8 cellular contexts compared by ENCODE assay signal in the genomic region with DNA sequence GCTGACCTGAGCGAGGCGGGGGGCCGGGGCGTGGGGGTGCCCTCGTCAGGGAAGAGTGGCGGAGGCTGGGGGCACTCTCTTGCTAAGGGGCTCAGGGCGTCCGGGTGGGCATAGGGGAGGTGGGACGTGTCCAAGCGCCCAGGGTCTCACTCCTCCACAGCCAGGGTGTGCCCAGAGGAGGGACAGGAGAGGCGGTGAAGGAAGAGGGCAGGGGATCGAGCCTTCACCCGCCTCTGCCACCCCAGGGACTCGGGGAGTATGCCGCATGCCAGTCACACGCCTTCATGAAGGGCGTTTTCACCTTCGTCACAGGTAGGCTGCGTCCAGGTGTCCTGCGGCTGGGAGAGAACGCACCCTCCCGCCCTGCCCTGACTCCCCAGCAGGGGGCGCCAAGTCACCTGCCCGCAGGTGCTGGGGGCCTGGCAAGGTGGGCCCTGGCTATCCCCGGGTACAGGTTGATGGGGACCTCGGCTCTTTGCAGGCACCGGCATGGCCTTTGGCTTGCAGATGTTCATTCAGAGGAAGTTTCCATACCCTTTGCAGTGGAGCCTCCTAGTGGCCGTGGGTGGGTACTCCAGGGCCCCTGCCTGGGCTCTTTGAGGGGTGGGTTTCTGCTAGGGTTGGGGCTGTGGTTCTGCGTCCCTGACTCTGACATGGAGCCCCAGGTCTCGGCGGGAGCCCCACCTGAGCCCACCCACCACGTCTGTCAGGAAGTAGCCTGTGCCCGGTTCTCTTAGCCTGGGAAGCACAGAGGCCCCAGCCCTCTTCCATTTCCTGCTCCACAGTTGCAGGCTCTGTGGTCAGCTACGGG. TPM values are rescaled to one million over a fixed set of nuclear protein-coding genes. Genes with fewer than 3 reads are reported as not detected.
A peak's percentile ranks its signal among the peaks of the same experiment; 100 is the strongest.
DNase-seq lines count a peak whose midpoint lies in the region; ATAC-seq and TF ChIP-seq lines count a peak whose summit lies in the region.

No MANE protein-coding gene starts in this region.

- H3K9me3 ChIP-seq in testis = no peaks in the 10 kb centered on the region

- H3K36me3 ChIP-seq in testis (ENCODE audit: low read depth, missing control alignments) = no peaks in the 10 kb centered on the region

- TF ChIP-seq POLR2A in erythroblast (IDR thresholded peaks at IDR 0.05; ENCODE audit: low read length) = no peak
- TF ChIP-seq POLR2A in testis (IDR thresholded peaks at IDR 0.05) = no peak

- H3K4me1 ChIP-seq in testis = peaks cover 63% of the 10 kb centered on the region

- peaks cover 31% of the 10 kb centered on the region for H3K4me1 Mint-ChIP-seq in neural crest cell

- no peaks in the 10 kb centered on the region for H3K9me3 Mint-ChIP-seq in neural crest cell

- no peaks in the 10 kb centered on the region for H3K36me3 Mint-ChIP-seq in neural crest cell (ENCODE audit: low read depth)

- peak overlapping the region; percentile 71 to 79 for H3K4me3 ChIP-seq in testis

- no peaks in the 10 kb centered on the region for H3K27me3 ChIP-seq in testis

- peak; percentile 33 for DNase-seq in DMS79 treated with DMSO at 0.1 percent for 48 hours (lab: John Stamatoyannopoulos, UW)
- peak; percentile 80 for DNase-seq in NCI-H774 (lab: John Stamatoyannopoulos, UW)
- peak; percentile 51 for DNase-seq in activated T-cell treated with anti-CD3 and anti-CD28 coated beads for 4 hours
- peak; percentile 75 to 78 for DNase-seq in erythroblast (lab: John Stamatoyannopoulos, UW)
- peak; percentile 53 for DNase-seq in neural crest cell (ENCODE audit: low read depth, low spot score)
- DNase-seq in testis = peak; percentile 69

- peaks cover 8% of the 10 kb centered on the region for H3K27me3 Mint-ChIP-seq in neural crest cell (ENCODE audit: low read depth)

- peak; percentile 10 for ATAC-seq in HG02642 (IDR thresholded peaks at IDR 0.05; ENCODE audit: poor library complexity, unreplicated experiment)
- ATAC-seq in GM21360 (IDR thresholded peaks at IDR 0.05; ENCODE audit: unreplicated experiment) = no peak

- H3K27ac Mint-ChIP-seq in neural crest cell (ENCODE audit: unreplicated experiment) = peak overlapping the region; percentile 50

- 3 to 4% methylated on average over 20 to 27 of the region's 34 CpGs for WGBS in testis, 2 donors

- H3K4me3 Mint-ChIP-seq in neural crest cell = peak overlapping the region; percentile 86

- peak overlapping the region; percentile 91 to 93 for H3K27ac ChIP-seq in testis

- TF ChIP-seq CTCF in neural crest cell (conservative IDR thresholded peaks at IDR 0.05) (peak; percentile 99), testis (IDR thresholded peaks at IDR 0.05) (peak; percentile 90 to 97 (median 92))

- intact Hi-C loops in testis (cut with DNase I; ENCODE audit: low total_unique reads) = no loop called here

RNA-seq across cellular contexts. Expression of a gene that starts 0.5 kb away (rescaled TPM):
- 27.8 and 31.0 TPM in 2 replicates for total RNA-seq in neural crest cell
- 100 to 1,000 TPM; 108 to 127 TPM for total RNA-seq in testis
- polyA plus RNA-seq in testis (ENCODE audit: insufficient read depth, low read depth, low replicate concordance) = 80.4 TPM

RNA-seq across cellular contexts. Expression of a gene that starts 4.5 kb away (rescaled TPM):
- total RNA-seq in neural crest cell (0.93 and 1.4 TPM in 2 replicates), testis (10 to 100 TPM; 41.1 to 59.8 TPM)
- polyA plus RNA-seq in testis (ENCODE audit: insufficient read depth, low read depth, low replicate concordance) = 37.8 TPM

RNA-seq across cellular contexts. Expression of a gene that starts 16.1 kb away (rescaled TPM):
- total RNA-seq in neural crest cell = 191 and 198 TPM in 2 replicates
- total RNA-seq in testis = 100 to 1,000 TPM in 1 of 2 donors, 10 to 100 TPM in 1; 95.1 to 103 TPM
- polyA plus RNA-seq in testis (ENCODE audit: insufficient read depth, low read depth, low replicate concordance) = 69.1 TPM

RNA-seq across cellular contexts. Expression of a gene that starts 27.4 kb away (rescaled TPM):
- total RNA-seq in neural crest cell (not detected in 2 replicates), testis (under 1 TPM in 1 of 2 donors, not detected in 1; 0.68 TPM)
- polyA plus RNA-seq in testis (ENCODE audit: insufficient read depth, low read depth, low replicate concordance) = 0.41 TPM

RNA-seq across cellular contexts. Expression of a gene that starts 33.6 kb away (rescaled TPM):
- total RNA-seq in neural crest cell = not detected in 2 replicates
- total RNA-seq in testis = not detected
- 2.0 TPM for polyA plus RNA-seq in testis (ENCODE audit: insufficient read depth, low read depth, low replicate concordance)

Comparison
In these comparisons a context has a peak if more than half of its experiments do, and no peak if none do; other contexts are left out.
1. RNA of a gene that starts 4.5 kb away (total RNA-seq): 41.1 to 59.8 TPM in testis; 0.93 to 1.4 TPM in neural crest cell; every median in the first group is over 10 times any median in the second.
2. Peak in every context shown above with its lines, with median percentiles within 50 percentile points of each other: DNase-seq.